Comparison of ENCODE assay signal across 10 cellular contexts in genomic region chr1:204294371-204294770, GRCh38.
DNase-seq lines count a peak whose midpoint lies in the region; ATAC-seq and TF ChIP-seq lines count a peak whose summit lies in the region.
"Had no signal": no experiment of that assay in that cellular context is flagged by ENCODE, and none has a peak within 500 bp of the region (broad histone marks: within the 10 kb centered on the region; RNA-seq: fewer than 3 reads in every experiment).

No MANE protein-coding gene starts in this region.

- WGBS in suprapubic skin: 40% methylated on average over 6 of the region's 6 CpGs

- H3K4me1 ChIP-seq in HEK293 (ENCODE audit: control insufficient read depth, insufficient read depth, low read length) (peaks cover 1% of the 10 kb centered on the region; the same call in 1 of the 2 replicates), breast epithelium (peaks cover 6 to 30% of the 10 kb centered on the region in 2 donors), suprapubic skin (peaks cover 51% of the 10 kb centered on the region), HAP-1 (no peaks in the 10 kb centered on the region)

- POLR2A ChIA-PET in HEK293 (lab: Yijun Ruan, JAX): interaction anchor here (0.5 kb wide), 1 partner anchor 11 kb away, joined by 3 read pairs; no protein-coding TSS in a partner anchor

- no peaks in the 10 kb centered on the region for H3K36me3 ChIP-seq in HEK293 (ENCODE audit: control insufficient read depth in 2 of 2, insufficient read depth in 1 of 2, low read length in 2 of 2)
- no peaks in the 10 kb centered on the region for H3K36me3 ChIP-seq in breast epithelium
- no peaks in the 10 kb centered on the region for H3K36me3 ChIP-seq in suprapubic skin
- no peaks in the 10 kb centered on the region for H3K36me3 ChIP-seq in HAP-1 (replicated peaks)

- in situ Hi-C loops in HAP-1 (cut with MboI; ENCODE audit: low sequenced_read_pairs): no loop called here

- TF ChIP-seq POLR2A in breast epithelium (IDR thresholded peaks at IDR 0.05) (no peak), suprapubic skin (IDR thresholded peaks at IDR 0.05) (no peak)

- TF ChIP-seq EP300 in suprapubic skin (IDR thresholded peaks at IDR 0.05): no peak

- H3K27me3 ChIP-seq in breast epithelium (no peaks in the 10 kb centered on the region), suprapubic skin (no peaks in the 10 kb centered on the region), HAP-1 (ENCODE audit: low read depth) (peaks cover 36% of the 10 kb centered on the region)

- ATAC-seq in GM21447 (IDR thresholded peaks at IDR 0.05; ENCODE audit: unreplicated experiment): no peak
- ATAC-seq: stimulated activated naive CD8-positive, alpha-beta T cell treated with anti-CD3 and anti-CD28 coated beads, Interleukin-15, amount 100 ng/mL, for 72 hours had no signal

- H3K9me3 ChIP-seq in HEK293 (ENCODE audit: control insufficient read depth, insufficient read depth, low read depth, low read length) (no peaks in the 10 kb centered on the region), breast epithelium (no peaks in the 10 kb centered on the region), suprapubic skin (no peaks in the 10 kb centered on the region), HAP-1 (no peaks in the 10 kb centered on the region)

- DNase-seq in breast epithelium (ENCODE audit: low spot score in 2 of 2) (peak in 1 of 2 donors; percentile 81), kidney tubule cell (ENCODE audit: low spot score) (peak; percentile 56), suprapubic skin (ENCODE audit: low spot score in 2 of 2) (no peak), OCI-M1 (lab: John Stamatoyannopoulos, UW) (no peak), cerebellar cortex (ENCODE audit: low spot score) (no peak), HAP-1 (ENCODE audit: low spot score in 2 of 2) (no peak)
- DNase-seq: posterior cingulate gyrus; stimulated activated naive CD8-positive, alpha-beta T cell treated with anti-CD3 and anti-CD28 coated beads, Interleukin-15, amount 100 ng/mL, for 72 hours had no signal

- H3K4me3 ChIP-seq in HEK293 (ENCODE audit: low read depth, low read length): no peak overlapping the region
- no peak overlapping the region for H3K4me3 ChIP-seq in breast epithelium
- H3K4me3 ChIP-seq in suprapubic skin: no peak overlapping the region
- H3K4me3 ChIP-seq in HAP-1: no peak overlapping the region

- intact Hi-C loops in breast epithelium (cut with DNase I; ENCODE audit: low total_unique reads): no loop called here

- CTCF ChIA-PET in HEK293 (lab: Yijun Ruan, JAX): no interaction called here

- no peak overlapping the region for H3K27ac ChIP-seq in HEK293 (ENCODE audit: extremely low read depth, low read depth, low read length)
- H3K27ac ChIP-seq in breast epithelium: peak overlapping the region; percentile 86
- peak overlapping the region; percentile 68 for H3K27ac ChIP-seq in suprapubic skin

- TF ChIP-seq CTCF in HEK293 (tag by site-specific recombination; IDR thresholded peaks at IDR 0.05) (no peak), breast epithelium (IDR thresholded peaks at IDR 0.05) (no peak), suprapubic skin (IDR thresholded peaks at IDR 0.05) (no peak)

TF ChIP-seq in HEK293, 187 proteins besides CTCF, POLR2A, EP300 and RAD21:
- TF ChIP-seq ZNF394 (tag by site-specific recombination; IDR thresholded peaks at IDR 0.05; ENCODE audit: borderline replicate concordance) (peak; percentile 43; the same call in 1 of the 2 replicates), ZNF664 (tag by site-specific recombination; IDR thresholded peaks at IDR 0.05) (no peak)
TF ChIP-seq in HEK293: peak in this region for 1.
